Comparison of ENCODE assay signal across 20 cellular contexts in the genomic region with DNA sequence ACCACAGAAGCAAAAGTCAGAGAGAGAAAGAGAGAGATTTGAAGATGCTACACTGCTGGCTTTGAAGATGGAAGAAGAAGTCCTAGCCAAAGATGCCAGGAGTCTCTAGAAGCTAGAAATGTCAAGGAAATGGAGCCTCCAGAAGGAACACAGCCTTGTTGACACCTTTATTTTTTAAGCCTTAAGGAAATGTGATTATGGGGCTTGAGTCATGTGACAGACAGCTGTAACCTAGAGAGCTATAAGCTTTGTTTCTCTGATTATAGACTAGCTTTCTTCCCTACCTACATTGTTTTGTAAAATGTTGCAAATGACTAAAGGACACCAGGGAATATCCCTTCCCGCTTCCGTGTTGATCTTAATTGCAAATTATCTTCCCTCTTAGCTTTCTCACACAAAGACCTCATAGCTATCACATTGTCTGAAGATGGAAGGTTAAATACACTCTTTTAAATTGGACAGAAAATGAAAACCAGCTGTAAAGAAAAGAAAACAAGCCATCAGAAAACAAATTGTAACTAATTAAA.
"Had no signal": no experiment of that assay in that cellular context is flagged by ENCODE, and none has a peak within 500 bp of the region (broad histone marks: within the 10 kb centered on the region; RNA-seq: fewer than 3 reads in every experiment).

No MANE protein-coding gene starts in this region.

- H3K4me1 Mint-ChIP-seq: activated CD4-positive, alpha-beta memory T cell treated with anti-CD3 and anti-CD28 coated beads, Interleukin-2, amount 10 ng/mL, durations not matched to agents 7 days and 5 days; activated naive CD4-positive, alpha-beta T cell treated with anti-CD3 and anti-CD28 coated beads, Interleukin-2, amount 50 U/mL, for 24 hours; immature natural killer cell; T-helper 17 cell had no signal

- FAIRE-seq: colon had no signal

- H3K4me3 Mint-ChIP-seq: activated CD4-positive, alpha-beta memory T cell treated with anti-CD3 and anti-CD28 coated beads, Interleukin-2, amount 10 ng/mL, durations not matched to agents 7 days and 5 days; activated naive CD4-positive, alpha-beta T cell treated with anti-CD3 and anti-CD28 coated beads, Interleukin-2, amount 50 U/mL, for 24 hours; activated T-cell treated with anti-CD3 and anti-CD28 coated beads, Interleukin-2, amount 50 U/mL, for 4 hours; immature natural killer cell; natural killer cell treated with Interleukin-12 subunit alpha and Interleukin-12 subunit beta and Interleukin-15 and Interleukin-18, amount 100 ng/mL, for 72 hours; stimulated activated naive CD8-positive, alpha-beta T cell treated with anti-CD3 and anti-CD28 coated beads, Interleukin-15, Interleukin-2, amounts not matched to agents 100 ng/mL and 50 ng/mL, for 24 hours; T-helper 17 cell had no signal

- H3K27me3 Mint-ChIP-seq: activated naive CD4-positive, alpha-beta T cell treated with anti-CD3 and anti-CD28 coated beads, Interleukin-2, amount 50 U/mL, for 24 hours had no signal

- H3K36me3 Mint-ChIP-seq: activated naive CD4-positive, alpha-beta T cell treated with anti-CD3 and anti-CD28 coated beads, Interleukin-2, amount 50 U/mL, for 24 hours; immature natural killer cell; natural killer cell treated with Interleukin-12 subunit alpha and Interleukin-12 subunit beta and Interleukin-15 and Interleukin-18, amount 100 ng/mL, for 72 hours had no signal

- H3K9me3 ChIP-seq: adrenal gland, esophagus muscularis mucosa, right lobe of liver, suprapubic skin, upper lobe of left lung had no signal

- H3K27ac Mint-ChIP-seq: activated CD4-positive, alpha-beta memory T cell treated with anti-CD3 and anti-CD28 coated beads, Interleukin-2, amount 10 ng/mL, durations not matched to agents 7 days and 5 days; activated naive CD4-positive, alpha-beta T cell treated with anti-CD3 and anti-CD28 coated beads, Interleukin-2, amount 50 U/mL, for 24 hours; immature natural killer cell; natural killer cell treated with Interleukin-12 subunit alpha and Interleukin-12 subunit beta and Interleukin-15 and Interleukin-18, amount 100 ng/mL, for 72 hours; stimulated activated naive CD8-positive, alpha-beta T cell treated with anti-CD3 and anti-CD28 coated beads, Interleukin-15, Interleukin-2, amounts not matched to agents 100 ng/mL and 50 ng/mL, for 24 hours; T-helper 17 cell had no signal

- H3K4me3 ChIP-seq: adrenal gland, esophagus muscularis mucosa, right lobe of liver, smooth muscle cell, suprapubic skin, upper lobe of left lung had no signal

- H3K4me1 ChIP-seq: esophagus muscularis mucosa, right lobe of liver, suprapubic skin, upper lobe of left lung had no signal

- DNase-seq: activated CD4-positive, alpha-beta memory T cell treated with anti-CD3 and anti-CD28 coated beads, Interleukin-2, amount 10 ng/mL, durations not matched to agents 7 days and 5 days; activated CD4-positive, alpha-beta T cell treated with anti-CD3 and anti-CD28 coated beads for 4 hours; activated effector memory CD4-positive, alpha-beta T cell treated with Interleukin-2 at 50 U/mL for 16 hours; activated T-cell treated with anti-CD3 and anti-CD28 coated beads, Interleukin-2, amount 50 U/mL, for 4 hours; adrenal gland; caudate nucleus; hypothalamus; immature natural killer cell; mesendoderm; right lobe of liver; T-helper 17 cell; upper lobe of left lung; WERI-Rb-1 had no signal

- H3K9me3 Mint-ChIP-seq: activated naive CD4-positive, alpha-beta T cell treated with anti-CD3 and anti-CD28 coated beads, Interleukin-2, amount 50 U/mL, for 24 hours; activated T-cell treated with anti-CD3 and anti-CD28 coated beads, Interleukin-2, amount 50 U/mL, for 4 hours; immature natural killer cell; natural killer cell treated with Interleukin-12 subunit alpha and Interleukin-12 subunit beta and Interleukin-15 and Interleukin-18, amount 100 ng/mL, for 72 hours; stimulated activated naive CD8-positive, alpha-beta T cell treated with anti-CD3 and anti-CD28 coated beads, Interleukin-15, Interleukin-2, amounts not matched to agents 100 ng/mL and 50 ng/mL, for 24 hours had no signal

- H3K27ac ChIP-seq: adrenal gland, esophagus muscularis mucosa, right lobe of liver, suprapubic skin, upper lobe of left lung, WERI-Rb-1 had no signal

- H3K27me3 ChIP-seq: adrenal gland, esophagus muscularis mucosa, right lobe of liver, suprapubic skin, upper lobe of left lung had no signal

- H3K36me3 ChIP-seq: adrenal gland, esophagus muscularis mucosa, right lobe of liver, suprapubic skin, upper lobe of left lung, WERI-Rb-1 had no signal

- H3K4me2 ChIP-seq: smooth muscle cell had no signal
